In the genomic region with DNA sequence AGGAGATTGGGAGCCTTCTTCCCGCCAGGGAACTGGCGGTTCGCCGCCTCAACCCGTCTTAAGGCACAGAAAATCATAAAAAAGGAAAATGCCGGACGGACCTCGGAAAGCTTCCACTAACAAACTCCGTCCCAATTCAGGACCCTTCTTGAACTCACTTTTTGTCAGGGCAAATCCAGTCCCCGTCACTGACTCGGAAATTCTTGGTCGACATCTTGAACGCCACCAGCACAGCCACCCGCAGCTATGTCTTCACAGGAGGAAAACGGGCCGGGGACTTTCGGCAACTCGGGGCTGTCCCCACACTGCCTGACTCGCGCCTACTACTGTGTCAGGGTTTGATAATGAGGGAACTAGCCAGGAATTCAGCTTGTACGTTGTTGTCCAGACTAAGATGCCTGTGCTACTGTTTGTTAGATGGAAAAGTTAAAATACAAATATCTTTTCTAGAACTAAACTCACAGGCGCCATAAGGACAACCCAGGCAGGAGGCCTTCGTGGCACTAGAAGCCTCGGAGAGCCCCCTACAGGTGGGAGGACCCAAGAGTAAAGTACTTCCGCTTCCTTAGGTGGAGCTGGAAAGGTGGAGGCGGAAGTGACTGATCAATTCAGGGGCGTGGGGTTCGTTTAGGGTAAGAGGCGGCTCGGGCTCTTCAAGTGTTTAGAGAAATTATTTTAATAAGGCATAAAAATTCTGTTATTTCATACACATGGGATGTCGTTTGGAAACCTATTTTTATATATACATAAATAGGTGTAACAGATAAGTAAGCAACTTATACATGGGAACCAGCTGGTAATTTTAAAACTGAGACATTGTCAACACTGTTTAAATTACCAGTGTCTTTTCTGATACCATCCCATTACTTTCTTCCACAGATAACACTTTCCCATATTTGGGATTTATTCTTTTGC, we compare ENCODE assay signal across 8 cellular contexts. TPM values are rescaled to one million over a fixed set of nuclear protein-coding genes. Genes with fewer than 3 reads are reported as not detected.
DNase-seq lines count a peak whose midpoint lies in the region; ATAC-seq, FAIRE-seq and TF ChIP-seq lines count a peak whose summit lies in the region.

A gene with protein sequence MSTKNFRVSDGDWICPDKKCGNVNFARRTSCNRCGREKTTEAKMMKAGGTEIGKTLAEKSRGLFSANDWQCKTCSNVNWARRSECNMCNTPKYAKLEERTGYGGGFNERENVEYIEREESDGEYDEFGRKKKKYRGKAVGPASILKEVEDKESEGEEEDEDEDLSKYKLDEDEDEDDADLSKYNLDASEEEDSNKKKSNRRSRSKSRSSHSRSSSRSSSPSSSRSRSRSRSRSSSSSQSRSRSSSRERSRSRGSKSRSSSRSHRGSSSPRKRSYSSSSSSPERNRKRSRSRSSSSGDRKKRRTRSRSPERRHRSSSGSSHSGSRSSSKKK (minus strand): TSS at position 254 of the 915 bp plus-strand sequence. CDS start 40 bp downstream, at position 214.

- H3K27ac ChIP-seq in left ventricle myocardium inferior (replicated peaks) (peak within 1 kb of the TSS; percentile 94), prostate gland (peak within 1 kb of the TSS; percentile 85 to 90)

- no peaks in the 10 kb centered on the region for H3K27me3 ChIP-seq in left ventricle myocardium inferior (ENCODE audit: low read depth)
- no peaks in the 10 kb centered on the region for H3K27me3 ChIP-seq in prostate gland (replicated peaks; ENCODE audit: insufficient read depth)

- TF ChIP-seq POLR2A in GM12891 (IDR thresholded peaks at IDR 0.05; ENCODE audit: low read depth, low read length), result peak; percentile 91
- peak; percentile 66 for TF ChIP-seq POLR2A in prostate gland (IDR thresholded peaks at IDR 0.05)

- FAIRE-seq in GM12891 (lab: Jason Lieb, UNC), result peak; percentile 98
- FAIRE-seq in urothelium cell line (lab: Jason Lieb, UNC), result no peak

- H3K4me1 ChIP-seq in left ventricle myocardium inferior, result peaks cover 42% of the 10 kb centered on the region
- H3K4me1 ChIP-seq in prostate gland (replicated peaks), result no peaks in the 10 kb centered on the region

- TF ChIP-seq CTCF in left ventricle myocardium inferior (IDR thresholded peaks at IDR 0.05; ENCODE audit: borderline replicate concordance) (peak; percentile 72), prostate gland (IDR thresholded peaks at IDR 0.05) (peak in 3 of 4 experiments; percentile 64 to 77 (median 72))

- peak; percentile 43 for DNase-seq in GM12891 (ENCODE audit: insufficient read length, low spot score)
- peak; percentile 97 for DNase-seq in NCI-H146 (lab: John Stamatoyannopoulos, UW)
- DNase-seq in amniotic stem cell (lab: John Stamatoyannopoulos, UW), result peak; percentile 94
- peak; percentile 89 for DNase-seq in left ventricle myocardium inferior
- peak; percentile 89 for DNase-seq in prostate gland (ENCODE audit: low spot score)
- DNase-seq in urothelium cell line (ENCODE audit: low spot score), result peak; percentile 93

- peaks cover 24% of the 10 kb centered on the region for H3K36me3 ChIP-seq in left ventricle myocardium inferior
- H3K36me3 ChIP-seq in prostate gland, result no peaks in the 10 kb centered on the region

- under 1% methylated on average over 31 of the region's 31 CpGs for WGBS in prostate gland

- intact Hi-C loops in T-helper 1 cell treated with Interleukin-12 subunit alpha and Interleukin-12 subunit beta and Interleukin-4 antibody, amounts not matched to agents 30 ng/mL and 1 ng/mL, for 36 hours (cut with micrococcal nuclease), result loop anchor here (1.0 to 2.0 kb wide), 7 partner anchors 13 to 876 kb away; a partner anchor contains a TSS
- intact Hi-C loops in left ventricle myocardium inferior (cut with micrococcal nuclease), result no loop called here
- intact Hi-C loops in prostate gland (cut with DNase I), result no loop called here

- peak; percentile 99 for ATAC-seq in HG02852 (IDR thresholded peaks at IDR 0.05; ENCODE audit: unreplicated experiment)

- H3K9me3 ChIP-seq in left ventricle myocardium inferior (replicated peaks) (no peaks in the 10 kb centered on the region), prostate gland (no peaks in the 10 kb centered on the region)

- H3K4me3 ChIP-seq in left ventricle myocardium inferior, result peak within 1 kb of the TSS; percentile 90
- peak within 1 kb of the TSS; percentile 77 to 91 for H3K4me3 ChIP-seq in prostate gland

TF ChIP-seq in GM12891, 5 proteins besides CTCF, POLR2A, EP300 and RAD21:
- TF ChIP-seq SPI1 (IDR thresholded peaks at IDR 0.05; ENCODE audit: low read depth, low read length) (peak; percentile 48), POU2F2 (IDR thresholded peaks at IDR 0.05; ENCODE audit: low read depth, low read length) (no peak; the same call in 1 of the 2 replicates), POLR2AphosphoS5 (IDR thresholded peaks at IDR 0.05; ENCODE audit: low read depth, low read length) (peak; percentile 95), TAF1 (IDR thresholded peaks at IDR 0.05; ENCODE audit: low read depth, low read length) (peak; percentile 95)

RNA-seq across cellular contexts. Expression of the gene that starts here (rescaled TPM):
- polyA plus RNA-seq in GM12891 (2012; ENCODE audit: low read depth, missing spikeins), result 70.2 TPM
- 110 and 114 TPM in 2 replicates for total RNA-seq in T-helper 1 cell treated with Interleukin-12 subunit alpha and Interleukin-12 subunit beta and Interleukin-4 antibody, amounts not matched to agents 30 ng/mL and 1 ng/mL, for 36 hours
- total RNA-seq in left ventricle myocardium inferior (58.5 TPM), prostate gland (10 to 100 TPM; 39.9 to 72.8 TPM)

Comparison
In these comparisons a context has a peak if more than half of its experiments do, and no peak if none do; other contexts are left out.
1. Peak in every context shown above with its lines: DNase-seq, ATAC-seq, H3K4me3 ChIP-seq and H3K27ac ChIP-seq.
2. DNase-seq: peak in every context shown above with its lines; median percentile 97 in NCI-H146; 94 in amniotic stem cell; 93 in urothelium cell line; 89 in left ventricle myocardium inferior; 89 in prostate gland; 43 in GM12891.